In the genomic region with DNA sequence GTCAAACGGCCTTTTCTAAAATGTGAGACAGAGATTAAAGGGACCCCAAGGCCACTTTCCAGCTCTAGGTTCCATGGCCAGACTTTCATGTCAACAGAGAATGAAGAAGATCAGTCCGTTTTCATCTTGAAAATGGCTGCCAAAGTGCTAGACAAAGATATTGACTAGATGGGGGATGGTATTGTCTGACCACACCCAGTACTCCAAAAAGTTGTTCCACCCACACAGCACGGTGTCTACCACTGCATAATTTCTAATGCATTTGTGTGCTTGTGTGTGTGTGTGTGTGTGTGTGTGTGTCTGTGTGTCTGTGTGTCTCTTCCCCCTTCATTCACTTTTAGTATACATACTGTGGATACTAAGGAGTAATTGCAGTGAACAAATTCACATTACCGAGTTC, we compare ENCODE assay signal across 8 cellular contexts. TPM values are rescaled to one million over a fixed set of nuclear protein-coding genes. Genes with fewer than 3 reads are reported as not detected.
DNase-seq lines count a peak whose midpoint lies in the region; TF ChIP-seq lines count a peak whose summit lies in the region.

No MANE protein-coding gene starts in this region.

- peak overlapping the region; percentile 78 for H3K9ac ChIP-seq in SK-N-MC (ENCODE audit: insufficient read length)

- H3K36me3 ChIP-seq in SK-N-MC (ENCODE audit: insufficient read depth, low read length) (peaks cover 28% of the 10 kb centered on the region), prostate gland (no peaks in the 10 kb centered on the region)

- no peaks in the 10 kb centered on the region for H3K4me1 ChIP-seq in prostate gland (replicated peaks)

- H3K9me3 ChIP-seq in SK-N-MC (ENCODE audit: low read depth, low read length), result no peaks in the 10 kb centered on the region
- H3K9me3 ChIP-seq in prostate gland, result no peaks in the 10 kb centered on the region

- no peak for TF ChIP-seq CTCF in glutamatergic neuron (IDR thresholded peaks at IDR 0.05; ENCODE audit: partially characterized antibody, unreplicated experiment)
- TF ChIP-seq CTCF in prostate gland (IDR thresholded peaks at IDR 0.05), result no peak

- peaks cover 3% of the 10 kb centered on the region for H3K9me3 Mint-ChIP-seq in glutamatergic neuron (ENCODE audit: unreplicated experiment)

- peak overlapping the region; percentile 70 for H3K27ac Mint-ChIP-seq in glutamatergic neuron (ENCODE audit: unreplicated experiment)

- no peaks in the 10 kb centered on the region for H3K27me3 ChIP-seq in prostate gland (replicated peaks; ENCODE audit: insufficient read depth)

- H3K27ac ChIP-seq in SK-N-MC (peak overlapping the region; percentile 90), prostate gland (peak overlapping the region; percentile 63 to 77)

- intact Hi-C loops in prostate gland (cut with DNase I), result no loop called here

- H3K4me1 Mint-ChIP-seq in glutamatergic neuron (ENCODE audit: low read depth, unreplicated experiment), result peaks cover 8% of the 10 kb centered on the region

- H3K4me3 ChIP-seq in SK-N-MC (peak overlapping the region; percentile 89), prostate gland (peak overlapping the region; percentile 23 to 29)

- DNase-seq in EL, result peak; percentile 74
- DNase-seq in SK-N-MC (ENCODE audit: low read depth, low spot score), result no peak
- DNase-seq in glutamatergic neuron, result no peak
- no peak for DNase-seq in prostate gland (ENCODE audit: low spot score)
- no peak for DNase-seq in SW480 (ENCODE audit: low spot score)
- no peak for DNase-seq in pons (ENCODE audit: low spot score)
- DNase-seq in dermis blood vessel endothelial cell, result no peak
- DNase-seq in effector CD8-positive, alpha-beta T cell (lab: John Stamatoyannopoulos, UW), result no peak

- H3K27me3 Mint-ChIP-seq in glutamatergic neuron (ENCODE audit: unreplicated experiment), result no peaks in the 10 kb centered on the region

- H3K4me3 Mint-ChIP-seq in glutamatergic neuron (ENCODE audit: unreplicated experiment), result no peak overlapping the region

- H3K36me3 Mint-ChIP-seq in glutamatergic neuron (ENCODE audit: unreplicated experiment), result no peaks in the 10 kb centered on the region

- TF ChIP-seq POLR2A in prostate gland (IDR thresholded peaks at IDR 0.05), result no peak

- 37% methylated on average over 4 of the region's 4 CpGs for WGBS in prostate gland

RNA-seq across cellular contexts. Expression of a gene that starts 1.3 kb away (rescaled TPM):
- 6.8 TPM for total RNA-seq in glutamatergic neuron (ENCODE audit: unreplicated experiment)
- total RNA-seq in prostate gland, result 100 to 1,000 TPM in 1 of 2 donors, 10 to 100 TPM in 1; 51.2 to 805 TPM
- 15.3 and 45.3 TPM in 2 replicates for total RNA-seq in dermis blood vessel endothelial cell
